8 cellular contexts compared by ENCODE assay signal in genomic region chr12:69254046-69254445, GRCh38. TPM values are rescaled to one million over a fixed set of nuclear protein-coding genes. Genes with fewer than 3 reads are reported as not detected.
A peak's percentile ranks its signal among the peaks of the same experiment; 100 is the strongest.
DNase-seq lines count a peak whose midpoint lies in the region; ATAC-seq and TF ChIP-seq lines count a peak whose summit lies in the region.

No MANE protein-coding gene starts in this region.

- H3K27ac Mint-ChIP-seq in CD14-positive monocyte, result peak overlapping the region in 6 of 7 donors; percentile 18 to 77 (median 58)

- ATAC-seq in GM18499 (IDR thresholded peaks at IDR 0.05; ENCODE audit: insufficient read depth, unreplicated experiment) (peak; percentile 85), HG03135 (IDR thresholded peaks at IDR 0.05; ENCODE audit: unreplicated experiment) (peak; percentile 60)

- no peaks in the 10 kb centered on the region for H3K9me3 Mint-ChIP-seq in CD14-positive monocyte

- H3K4me1 Mint-ChIP-seq in CD14-positive monocyte, result peaks cover 42% of the 10 kb centered on the region

- H3K4me3 Mint-ChIP-seq in CD14-positive monocyte, result no peak overlapping the region

- no peak for DNase-seq in CD14-positive monocyte (ENCODE audit: low spot score)
- peak; percentile 82 for DNase-seq in OCI-M1 (lab: John Stamatoyannopoulos, UW)
- peak; percentile 70 for DNase-seq in dermis blood vessel endothelial cell
- peak; percentile 44 for DNase-seq in midbrain (lab: John Stamatoyannopoulos, UW)
- DNase-seq in mucosa of gallbladder (ENCODE audit: low spot score), result no peak
- no peak for DNase-seq in T-helper 9 cell

- H3K36me3 Mint-ChIP-seq in CD14-positive monocyte, result peaks cover 19 to 29% of the 10 kb centered on the region in 2 donors

- peak; percentile 85 for TF ChIP-seq CTCF in CD14-positive monocyte (IDR thresholded peaks at IDR 0.05)

- intact Hi-C loops in CD14-positive monocyte (cut with micrococcal nuclease), result loop anchor here in 1 of 2 donors (5.0 kb wide), 1 partner anchor 387 kb away; no protein-coding TSS in a partner anchor

- H3K27me3 Mint-ChIP-seq in CD14-positive monocyte (ENCODE audit: low read depth in 3 of 3), result no peaks in the 10 kb centered on the region

RNA-seq across cellular contexts. Expression of gene CPSF6, which starts 14.7 kb away (rescaled TPM):
- 10 to 100 TPM; 35.4 to 38.0 TPM for polyA plus RNA-seq in CD14-positive monocyte
- total RNA-seq in dermis blood vessel endothelial cell (15.1 and 21.9 TPM in 2 replicates), mucosa of gallbladder (44.7 TPM)

Comparison
In these comparisons a context has a peak if more than half of its experiments do, and no peak if none do; other contexts are left out.
1. DNase-seq: peak in OCI-M1 (single experiment), dermis blood vessel endothelial cell (single experiment) and midbrain (single experiment); none in CD14-positive monocyte (single experiment), mucosa of gallbladder (single experiment) and T-helper 9 cell (single experiment).